11 cellular contexts compared by ENCODE assay signal in the genomic region with DNA sequence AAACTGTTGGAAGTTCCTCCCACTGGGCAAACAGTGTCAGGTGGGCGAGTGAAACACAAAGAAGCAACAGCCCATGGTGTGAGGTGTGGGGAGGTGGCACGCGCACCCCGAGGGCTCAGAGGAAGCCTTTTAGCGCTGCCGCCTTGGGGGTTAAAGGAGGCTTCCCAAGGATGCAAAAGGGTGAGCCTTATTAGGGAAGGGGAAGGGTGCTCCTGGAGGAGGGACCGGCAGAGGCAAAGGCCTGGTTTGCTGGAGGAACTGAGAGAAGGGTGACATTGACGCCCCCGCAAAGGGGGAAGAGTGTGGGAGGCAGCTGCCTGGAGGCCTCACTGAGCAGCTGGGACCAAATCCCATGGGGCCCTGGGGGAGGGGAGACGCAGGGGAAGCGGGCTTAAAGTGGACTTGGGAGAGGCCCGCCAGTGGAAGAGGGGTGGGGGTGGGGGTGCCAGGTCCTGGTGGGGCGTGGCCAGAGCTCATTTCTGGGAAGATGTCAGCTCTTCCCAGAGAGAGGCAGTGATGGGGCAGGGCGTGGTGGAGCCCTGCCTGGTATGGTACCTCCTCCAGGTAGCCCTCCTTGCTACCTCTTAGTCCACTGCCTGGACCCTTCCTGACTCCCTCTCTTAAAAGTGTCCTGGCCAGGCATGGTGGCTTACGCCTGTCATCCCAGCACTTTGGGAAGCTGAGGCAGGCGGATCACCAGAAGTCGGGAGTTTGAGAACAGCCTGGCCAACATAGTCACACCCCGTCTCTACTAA. TPM values are rescaled to one million over a fixed set of nuclear protein-coding genes. Genes with fewer than 3 reads are reported as not detected.
A peak's percentile ranks its signal among the peaks of the same experiment; 100 is the strongest.
DNase-seq lines count a peak whose midpoint lies in the region; ATAC-seq and TF ChIP-seq lines count a peak whose summit lies in the region.
"Had no signal": no experiment of that assay in that cellular context is flagged by ENCODE, and none has a peak within 500 bp of the region (broad histone marks: within the 10 kb centered on the region; RNA-seq: fewer than 3 reads in every experiment).

No MANE protein-coding gene starts in this region.

- H3K4me1 ChIP-seq in BLaER1 treated with 17β-estradiol and CSF1 and Interleukin-3, amounts not matched to agents 10 nM and 100 nM: peaks cover 41 to 99% (median 71%) of the 10 kb centered on the region in 10 experiments
- no peaks in the 10 kb centered on the region for H3K4me1 ChIP-seq in left ventricle myocardium inferior
- H3K4me1 ChIP-seq: prostate gland had no signal

- H3K27me3 ChIP-seq in BLaER1 treated with 17β-estradiol and CSF1 and Interleukin-3, amounts not matched to agents 10 nM and 100 nM: no peaks in the 10 kb centered on the region
- no peaks in the 10 kb centered on the region for H3K27me3 ChIP-seq in left ventricle myocardium inferior (ENCODE audit: low read depth)

- H3K9ac ChIP-seq in BLaER1 treated with 17β-estradiol and CSF1 and Interleukin-3, amounts not matched to agents 10 nM and 100 nM: peak overlapping the region; percentile 44 to 74 (median 66); a peak in 20 of 22 replicates

- peak; percentile 94 for DNase-seq in NCI-H82 treated with DMSO at 0.1 percent for 48 hours (lab: John Stamatoyannopoulos, UW; ENCODE audit: unreplicated experiment)
- peak; percentile 40 for DNase-seq in left ventricle myocardium inferior
- DNase-seq in superior temporal gyrus (ENCODE audit: extremely low spot score): no peak
- DNase-seq in activated naive CD4-positive, alpha-beta T cell treated with Interleukin-2 at 50 U/mL for 16 hours: no peak
- DNase-seq: activated T-cell treated with anti-CD3 and anti-CD28 coated beads for 4 hours; stimulated activated naive CD4-positive, alpha-beta T cell treated with Interleukin-2 at 50 U/mL for 16 hours had no signal

- no peak for TF ChIP-seq CTCF in left ventricle myocardium inferior (IDR thresholded peaks at IDR 0.05; ENCODE audit: borderline replicate concordance)

- H3K4me2 ChIP-seq in BLaER1 treated with 17β-estradiol and CSF1 and Interleukin-3, amounts not matched to agents 10 nM and 100 nM: peak overlapping the region; percentile 69 to 91 (median 82)

- H4K20me1 ChIP-seq in BLaER1 treated with 17β-estradiol and CSF1 and Interleukin-3, amounts not matched to agents 10 nM and 100 nM: peaks cover 9 to 48% (median 26%) of the 10 kb centered on the region in 11 experiments; a peak in 19 of 22 replicates

- intact Hi-C loops in left ventricle myocardium inferior (cut with micrococcal nuclease): no loop called here

- peak overlapping the region in 4 of 10 experiments; percentile 21 to 40 (median 32); a peak in 4 of 20 replicates for H3K4me3 ChIP-seq in BLaER1 treated with 17β-estradiol and CSF1 and Interleukin-3, amounts not matched to agents 10 nM and 100 nM
- no peak overlapping the region for H3K4me3 ChIP-seq in left ventricle myocardium inferior
- H3K4me3 ChIP-seq: prostate gland had no signal

- peak; percentile 51 for ATAC-seq in GM21619 (IDR thresholded peaks at IDR 0.05; ENCODE audit: unreplicated experiment)
- ATAC-seq in HG03439 (IDR thresholded peaks at IDR 0.05; ENCODE audit: unreplicated experiment): no peak
- no peak for ATAC-seq in HG02623 (IDR thresholded peaks at IDR 0.05; ENCODE audit: unreplicated experiment)

- peaks cover 28 to 58% (median 47%) of the 10 kb centered on the region in 11 experiments for H3K36me3 ChIP-seq in BLaER1 treated with 17β-estradiol and CSF1 and Interleukin-3, amounts not matched to agents 10 nM and 100 nM
- H3K36me3 ChIP-seq in left ventricle myocardium inferior: peaks cover 27% of the 10 kb centered on the region
- H3K36me3 ChIP-seq: prostate gland had no signal

- peak overlapping the region; percentile 56 to 95 (median 84); a peak in 21 of 22 replicates for H3K27ac ChIP-seq in BLaER1 treated with 17β-estradiol and CSF1 and Interleukin-3, amounts not matched to agents 10 nM and 100 nM
- H3K27ac ChIP-seq in left ventricle myocardium inferior (replicated peaks): no peak overlapping the region
- H3K27ac ChIP-seq: prostate gland had no signal

- peaks cover 0 to 23% (median 19%) of the 10 kb centered on the region in 11 experiments; a peak in 18 of 22 replicates for H3K9me3 ChIP-seq in BLaER1 treated with 17β-estradiol and CSF1 and Interleukin-3, amounts not matched to agents 10 nM and 100 nM (replicated peaks in 1 of 11)
- no peaks in the 10 kb centered on the region for H3K9me3 ChIP-seq in left ventricle myocardium inferior (replicated peaks)
- H3K9me3 ChIP-seq: prostate gland had no signal

RNA-seq across cellular contexts. Expression of a gene that starts 12.0 kb away (rescaled TPM):
- total RNA-seq in left ventricle myocardium inferior: 0.71 TPM

RNA-seq across cellular contexts. Expression of a gene that starts 20.0 kb away (rescaled TPM):
- total RNA-seq in left ventricle myocardium inferior: 21.4 TPM

RNA-seq across cellular contexts. Expression of a gene that starts 51.1 kb away (rescaled TPM):
- 0.05 TPM for total RNA-seq in left ventricle myocardium inferior

RNA-seq across cellular contexts. Expression of a gene that starts 55.6 kb away (rescaled TPM):
- not detected for total RNA-seq in left ventricle myocardium inferior

Comparison
In these comparisons a context has a peak if more than half of its experiments do, and no peak if none do; other contexts are left out.
1. DNase-seq: peak in NCI-H82 treated with DMSO at 0.1 percent for 48 hours (single experiment) and left ventricle myocardium inferior (single experiment); none in superior temporal gyrus (single experiment) and activated naive CD4-positive, alpha-beta T cell treated with Interleukin-2 at 50 U/mL for 16 hours (single experiment).